ENCODE assay signal across 20 cellular contexts in the genomic region with DNA sequence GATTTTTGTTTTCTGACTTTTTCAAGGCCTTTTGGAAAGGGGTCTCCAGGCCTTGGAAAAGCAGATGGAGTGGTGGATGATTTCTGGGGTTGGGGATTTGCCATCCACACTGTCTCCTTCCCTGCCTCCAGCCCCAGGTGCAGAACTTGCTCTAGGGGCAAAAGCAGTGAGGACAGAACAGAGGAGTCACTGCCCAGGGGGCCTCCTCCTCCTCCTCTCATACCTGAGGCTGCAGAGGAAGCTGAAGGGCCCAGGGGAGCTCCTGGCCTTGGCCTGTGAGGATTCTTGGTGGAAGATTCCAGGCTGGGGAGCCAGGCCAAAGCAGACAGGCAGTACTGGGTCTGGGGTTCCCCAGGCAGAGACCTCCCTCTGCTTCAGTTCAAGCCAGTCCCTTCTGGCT.
"Had no signal": no experiment of that assay in that cellular context is flagged by ENCODE, and none has a peak within 500 bp of the region (broad histone marks: within the 10 kb centered on the region; RNA-seq: fewer than 3 reads in every experiment).

No MANE protein-coding gene starts in this region.

- DNase-seq: colonic mucosa; cortex of kidney; effector CD8-positive, alpha-beta T cell; effector memory CD8-positive, alpha-beta T cell; endodermal cell; erythroblast; esophagus squamous epithelium; foreskin fibroblast; foreskin melanocyte; gastrocnemius medialis; glutamatergic neuron; heart right ventricle; hippocampal formation; left cardiac atrium; left lung; left ventricle myocardium superior; lower lobe of right lung; mesenchymal stem cell; midbrain had no signal

- H3K27ac ChIP-seq: colonic mucosa, epithelial cell of prostate, esophagus squamous epithelium, gastrocnemius medialis, heart right ventricle, left lung, lower lobe of right lung had no signal

- H3K4me1 ChIP-seq: colonic mucosa, esophagus squamous epithelium, gastrocnemius medialis, left lung, lower lobe of right lung had no signal

- H3K36me3 ChIP-seq: colonic mucosa, esophagus squamous epithelium, gastrocnemius medialis, heart right ventricle, left lung, lower lobe of right lung had no signal

- H3K27me3 ChIP-seq: colonic mucosa, gastrocnemius medialis, left lung had no signal

- H3K9me3 ChIP-seq: colonic mucosa, esophagus squamous epithelium, gastrocnemius medialis, heart right ventricle, left lung, lower lobe of right lung had no signal

- H3K4me3 ChIP-seq: colonic mucosa, esophagus squamous epithelium, gastrocnemius medialis, heart right ventricle, left lung, lower lobe of right lung had no signal
